ENCODE assay signal across 18 cellular contexts in the genomic region with DNA sequence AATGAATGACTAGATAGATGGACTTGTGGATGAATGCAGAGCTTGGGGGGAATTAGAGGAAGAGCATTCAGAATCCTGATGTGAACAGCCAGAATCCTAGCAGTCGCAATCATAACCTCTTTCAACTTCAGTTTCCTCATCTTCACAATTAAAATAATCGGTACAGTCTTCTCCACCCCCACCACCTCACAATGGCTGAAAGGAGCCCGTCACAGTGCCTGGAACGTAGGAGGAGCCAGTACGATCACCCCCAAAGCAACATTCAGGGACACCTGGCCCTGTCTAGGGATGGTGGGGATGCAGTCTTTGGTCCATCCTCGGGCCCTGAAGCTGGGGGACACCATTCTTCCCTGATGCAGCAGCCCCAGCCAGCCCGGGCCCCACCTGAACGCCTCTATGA.
"Had no signal": no experiment of that assay in that cellular context is flagged by ENCODE, and none has a peak within 500 bp of the region (broad histone marks: within the 10 kb centered on the region; RNA-seq: fewer than 3 reads in every experiment).

No MANE protein-coding gene starts in this region.

- H3K27ac ChIP-seq: coronary artery, left lung, lower lobe of right lung, neutrophil, stomach, thoracic aorta, transverse colon had no signal

- H3K27me3 ChIP-seq: left lung, neutrophil, spleen, stomach, transverse colon had no signal

- H3K4me1 ChIP-seq: transverse colon had no signal

- H3K27me3 Mint-ChIP-seq: memory B cell had no signal

- ATAC-seq: left lung, lower lobe of right lung, sciatic nerve had no signal

- H3K9me3 ChIP-seq: left lung, lower lobe of right lung, spleen, stomach, thoracic aorta, transverse colon had no signal

- DNase-seq: effector CD8-positive, alpha-beta T cell; left lung; lower lobe of right lung; posterior cingulate gyrus; spleen; stimulated activated CD4-positive, alpha-beta T cell treated with anti-CD3 and anti-CD28 coated beads, Interleukin-15, amount 100 ng/mL, for 24 hours; stimulated activated CD4-positive, alpha-beta T cell treated with anti-CD3 and anti-CD28 coated beads, Interleukin-1b, Interleukin-23, amount 100 ng/mL, for 48 hours; stimulated activated CD4-positive, alpha-beta T cell treated with anti-CD3 and anti-CD28 coated beads, Interleukin-4, amount 100 ng/mL, for 24 hours; stimulated activated naive CD4-positive, alpha-beta T cell; stomach; transverse colon had no signal

- H3K4me3 Mint-ChIP-seq: memory B cell, mesothelial cell of epicardium, nephron had no signal

- H3K4me3 ChIP-seq: coronary artery, left lung, lower lobe of right lung, spleen, stomach, thoracic aorta, transverse colon had no signal

- H3K9me3 Mint-ChIP-seq: memory B cell, mesothelial cell of epicardium, nephron had no signal

- H3K27ac Mint-ChIP-seq: memory B cell, mesothelial cell of epicardium, nephron had no signal
